ENCODE assay signal across 1 cellular context in genomic region chr22:45960477-45961386, GRCh38.
TF ChIP-seq lines count a peak whose summit lies in the region.

No MANE protein-coding gene starts in this region.

TF ChIP-seq in HepG2, 621 proteins besides CTCF, POLR2A, EP300 and RAD21 (continued from another document):
- no peak for TF ChIP-seq ZNF878 (CRISPR knock-in tag; IDR thresholded peaks at IDR 0.05)
TF ChIP-seq in HepG2: peak in this region for 1.
